Comparison of ENCODE assay signal across 18 cellular contexts in genomic region chrX:29940750-29941149, GRCh38.
DNase-seq lines count a peak whose midpoint lies in the region; FAIRE-seq and TF ChIP-seq lines count a peak whose summit lies in the region.
"Had no signal": no experiment of that assay in that cellular context is flagged by ENCODE, and none has a peak within 500 bp of the region (broad histone marks: within the 10 kb centered on the region; RNA-seq: fewer than 3 reads in every experiment).

No MANE protein-coding gene starts in this region.

- no peak overlapping the region for H3K4me3 Mint-ChIP-seq in astrocyte (ENCODE audit: unreplicated experiment)
- H3K4me3 Mint-ChIP-seq: CD4-positive, alpha-beta memory T cell; HFFc6 had no signal

- FAIRE-seq in astrocyte (lab: Jason Lieb, UNC) (peak; percentile 77), kidney (lab: Jason Lieb, UNC) (peak; percentile 55)
- FAIRE-seq: GM12891, GM18507 had no signal

- H3K27ac ChIP-seq in cardiac muscle cell, result peak overlapping the region; percentile 81
- no peak overlapping the region for H3K27ac ChIP-seq in left ventricle myocardium inferior (replicated peaks)
- H3K27ac ChIP-seq in astrocyte (ENCODE audit: low read depth, low read length), result no peak overlapping the region
- no peak overlapping the region for H3K27ac ChIP-seq in kidney (ENCODE audit: low read depth in 2 of 2, low read length in 2 of 2)
- H3K27ac ChIP-seq: BLaER1, SJCRH30 had no signal

- H3K27me3 ChIP-seq in cardiac muscle cell (no peaks in the 10 kb centered on the region), left ventricle myocardium inferior (ENCODE audit: low read depth) (no peaks in the 10 kb centered on the region), astrocyte (ENCODE audit: insufficient read depth, low read length) (no peaks in the 10 kb centered on the region)
- H3K27me3 ChIP-seq: BLaER1, SJCRH30 had no signal

- H3K27me3 Mint-ChIP-seq in astrocyte (ENCODE audit: low read depth, unreplicated experiment), result no peaks in the 10 kb centered on the region
- H3K27me3 Mint-ChIP-seq: CD4-positive, alpha-beta memory T cell had no signal

- no peaks in the 10 kb centered on the region for H3K4me1 Mint-ChIP-seq in astrocyte (ENCODE audit: low read depth, unreplicated experiment)
- H3K4me1 Mint-ChIP-seq: CD4-positive, alpha-beta memory T cell had no signal

- no peaks in the 10 kb centered on the region for H3K36me3 Mint-ChIP-seq in astrocyte (ENCODE audit: low read depth, unreplicated experiment)
- H3K36me3 Mint-ChIP-seq: CD4-positive, alpha-beta memory T cell had no signal

- H3K9ac ChIP-seq in astrocyte (ENCODE audit: low read length) (no peak overlapping the region), kidney (ENCODE audit: low read length in 2 of 2) (no peak overlapping the region)
- H3K9ac ChIP-seq: BLaER1 had no signal

- H3K9me3 Mint-ChIP-seq in astrocyte (ENCODE audit: unreplicated experiment), result no peaks in the 10 kb centered on the region
- H3K9me3 Mint-ChIP-seq: HFFc6 had no signal

- H3K4me1 ChIP-seq in cardiac muscle cell (ENCODE audit: low read depth) (peaks cover 27% of the 10 kb centered on the region), left ventricle myocardium inferior (peaks cover 8% of the 10 kb centered on the region), astrocyte (ENCODE audit: insufficient read depth, low read length) (no peaks in the 10 kb centered on the region), kidney (ENCODE audit: control insufficient read depth in 1 of 2, insufficient read depth in 1 of 2, low read depth in 1 of 2, low read length in 2 of 2) (no peaks in the 10 kb centered on the region)
- H3K4me1 ChIP-seq: BLaER1, SJCRH30 had no signal

- intact Hi-C loops in left ventricle myocardium inferior (cut with micrococcal nuclease), result no loop called here
- intact Hi-C loops in kidney (cut with DNase I), result no loop called here

- no peaks in the 10 kb centered on the region for H3K36me3 ChIP-seq in cardiac muscle cell
- H3K36me3 ChIP-seq in left ventricle myocardium inferior, result no peaks in the 10 kb centered on the region
- H3K36me3 ChIP-seq in astrocyte (ENCODE audit: insufficient read depth, low read length), result no peaks in the 10 kb centered on the region
- no peaks in the 10 kb centered on the region for H3K36me3 ChIP-seq in kidney (ENCODE audit: control insufficient read depth in 1 of 2, insufficient read depth in 2 of 2, low read length in 2 of 2)
- H3K36me3 ChIP-seq: BLaER1, SJCRH30 had no signal

- no peaks in the 10 kb centered on the region for H4K20me1 ChIP-seq in astrocyte (ENCODE audit: insufficient read depth, low read length)
- H4K20me1 ChIP-seq: BLaER1 had no signal

- H2AFZ ChIP-seq in astrocyte (ENCODE audit: low read depth, low read length), result no peak overlapping the region

- DNase-seq in cardiac muscle cell (ENCODE audit: low read depth in 1 of 2, low spot score in 1 of 2) (no peak), left ventricle myocardium inferior (no peak), astrocyte (ENCODE audit: low read depth) (no peak), kidney (no peak), hypothalamus (lab: John Stamatoyannopoulos, UW) (no peak), NCI-H1694 treated with DMSO at 0.1 percent for 48 hours (lab: John Stamatoyannopoulos, UW) (no peak)
- no peak for DNase-seq in activated CD4-positive, alpha-beta T cell treated with anti-CD3 and anti-CD28 coated beads, Interleukin-2, amount 50 U/mL, for 48 hours
- DNase-seq: CD4-positive, alpha-beta memory T cell; HFFc6; KG1; NCI-H1417 treated with DMSO at 0.1 percent for 48 hours; NCI-H1930; NCI-H524; NCI-H82 had no signal

- no peaks in the 10 kb centered on the region for H3K9me3 ChIP-seq in cardiac muscle cell (ENCODE audit: low read depth)
- H3K9me3 ChIP-seq in left ventricle myocardium inferior (replicated peaks), result no peaks in the 10 kb centered on the region
- no peaks in the 10 kb centered on the region for H3K9me3 ChIP-seq in astrocyte (ENCODE audit: insufficient read depth, low read depth, low read length)
- no peaks in the 10 kb centered on the region for H3K9me3 ChIP-seq in kidney (ENCODE audit: control insufficient read depth in 1 of 2, low read length in 2 of 2)
- H3K9me3 ChIP-seq: BLaER1, SJCRH30 had no signal

- no peak overlapping the region for H3K4me2 ChIP-seq in astrocyte (ENCODE audit: low read length)
- H3K4me2 ChIP-seq: BLaER1 had no signal

- no peak overlapping the region for H3K4me3 ChIP-seq in cardiac muscle cell
- H3K4me3 ChIP-seq in left ventricle myocardium inferior, result no peak overlapping the region
- no peak overlapping the region for H3K4me3 ChIP-seq in astrocyte (ENCODE audit: insufficient read depth, low read depth, low read length)
- no peak overlapping the region for H3K4me3 ChIP-seq in kidney (ENCODE audit: low read length in 2 of 2)
- H3K4me3 ChIP-seq: BLaER1, SJCRH30 had no signal

- no peaks in the 10 kb centered on the region for H3K79me2 ChIP-seq in astrocyte (ENCODE audit: insufficient read depth, low read length)

- TF ChIP-seq CTCF in cardiac muscle cell (IDR thresholded peaks at IDR 0.05; ENCODE audit: low read depth, low read length), result no peak
- TF ChIP-seq CTCF in left ventricle myocardium inferior (IDR thresholded peaks at IDR 0.05; ENCODE audit: borderline replicate concordance), result no peak
- TF ChIP-seq CTCF in astrocyte (IDR thresholded peaks at IDR 0.05; ENCODE audit: insufficient read depth, low read depth, low read length), result no peak
- no peak for TF ChIP-seq CTCF in kidney (IDR thresholded peaks at IDR 0.05; ENCODE audit: borderline replicate concordance, extremely low read depth, insufficient read depth)

- no peak overlapping the region for H3K27ac Mint-ChIP-seq in astrocyte (ENCODE audit: unreplicated experiment)
- H3K27ac Mint-ChIP-seq: CD4-positive, alpha-beta memory T cell; HFFc6 had no signal
